Comparison of ENCODE assay signal across 8 cellular contexts in the genomic region with DNA sequence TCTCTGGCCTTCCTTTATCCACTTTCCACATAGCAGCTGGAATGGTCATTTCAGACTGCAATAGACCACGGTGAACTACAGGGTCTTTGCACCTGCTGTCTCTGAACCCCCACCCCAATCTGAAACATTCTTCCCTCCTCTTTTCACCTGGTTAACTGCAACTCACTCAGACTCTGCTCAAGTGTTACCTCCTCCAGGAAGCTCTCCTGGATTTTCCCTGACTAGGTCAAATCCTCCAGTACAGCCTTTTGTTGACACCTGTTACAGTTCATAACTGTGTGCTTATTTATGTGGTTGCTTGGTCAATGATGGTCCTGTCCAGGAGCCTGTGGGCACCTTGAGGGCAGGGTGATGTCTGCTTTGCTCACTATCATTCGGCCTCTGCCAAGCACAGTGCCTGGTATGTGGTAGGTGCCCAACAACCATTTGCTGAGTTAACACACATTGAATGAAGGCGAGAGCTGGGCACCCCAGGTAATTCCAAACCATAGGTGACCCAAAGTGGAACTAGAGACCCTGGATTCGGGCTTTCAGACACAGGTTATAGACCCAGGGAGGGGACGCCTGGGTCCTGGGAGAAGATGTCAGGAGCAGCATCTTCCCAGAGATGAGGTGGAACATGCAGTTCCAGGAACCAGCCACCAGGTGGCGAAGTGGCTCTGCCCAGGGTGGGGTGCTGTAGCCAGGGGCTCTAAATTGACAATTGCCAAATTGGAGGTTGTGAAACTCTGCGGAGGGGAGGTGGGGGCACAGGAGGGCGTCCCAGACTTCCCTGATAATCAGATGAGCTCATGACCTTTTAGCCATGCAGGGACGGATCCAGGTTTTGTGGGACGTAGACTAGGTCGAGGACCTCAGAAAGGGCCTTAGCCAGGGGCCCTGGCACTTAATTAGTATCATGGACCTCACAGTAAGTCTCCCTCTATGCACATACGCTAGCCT. TPM values are rescaled to one million over a fixed set of nuclear protein-coding genes. Genes with fewer than 3 reads are reported as not detected.
DNase-seq lines count a peak whose midpoint lies in the region; ATAC-seq lines count a peak whose summit lies in the region.

No MANE protein-coding gene starts in this region.

- peak; percentile 75 for ATAC-seq in left colon

- intact Hi-C loops in left colon (cut with DNase I, micrococcal nuclease): loop anchor here in 1 of 2 donors (5.0 kb wide), 1 partner anchor 42 kb away; no protein-coding TSS in a partner anchor

- peak; percentile 73 for DNase-seq in DMS 273 (lab: John Stamatoyannopoulos, UW; ENCODE audit: unreplicated experiment)
- no peak for DNase-seq in DMS 273 treated with DMSO at 0.1 percent for 48 hours (lab: John Stamatoyannopoulos, UW)
- peak; percentile 48 for DNase-seq in NCI-H1105 treated with DMSO at 0.1 percent for 48 hours (lab: John Stamatoyannopoulos, UW)
- peak; percentile 73 for DNase-seq in activated CD4-positive, CD25-positive, alpha-beta regulatory T cell treated with anti-CD3 and anti-CD28 coated beads, Interleukin-2, amount 50 U/mL, for 72 hours
- DNase-seq in cerebellar cortex (ENCODE audit: low spot score): peak; percentile 78
- peak; percentile 36 to 64 for DNase-seq in left colon
- peak; percentile 66 for DNase-seq in stimulated activated CD4-positive, alpha-beta T cell treated with anti-CD3 and anti-CD28 coated beads, Interleukin-4, amount 100 ng/mL, for 1 hour
- no peak for DNase-seq in OCI-M2 (lab: John Stamatoyannopoulos, UW; ENCODE audit: unreplicated experiment)

RNA-seq across cellular contexts. Expression of a gene that starts 28.1 kb away (rescaled TPM):
- under 1 TPM; 0.09 to 0.36 TPM for total RNA-seq in left colon

Comparison
In these comparisons a context has a peak if more than half of its experiments do, and no peak if none do; other contexts are left out.
1. DNase-seq: peak in DMS 273 (single experiment), NCI-H1105 treated with DMSO at 0.1 percent for 48 hours (single experiment), activated CD4-positive, CD25-positive, alpha-beta regulatory T cell treated with anti-CD3 and anti-CD28 coated beads, Interleukin-2, amount 50 U/mL, for 72 hours (single experiment), cerebellar cortex (single experiment), left colon (2 of 2) and stimulated activated CD4-positive, alpha-beta T cell treated with anti-CD3 and anti-CD28 coated beads, Interleukin-4, amount 100 ng/mL, for 1 hour (single experiment); none in DMS 273 treated with DMSO at 0.1 percent for 48 hours (single experiment) and OCI-M2 (single experiment).